In genomic region chr4:68498413-68499007, GRCh38 we compare ENCODE assay signal across 1 cellular context.
TF ChIP-seq lines count a peak whose summit lies in the region.

No MANE protein-coding gene starts in this region.

TF ChIP-seq in GM12878, 131 proteins besides CTCF, POLR2A, EP300 and RAD21 (continued from another document):
- TF ChIP-seq MLLT1 (IDR thresholded peaks at IDR 0.05) (no peak), SKIL (IDR thresholded peaks at IDR 0.05; ENCODE audit: low read depth, poor library complexity, severe bottlenecking) (peak; percentile 46)
